2 cellular contexts compared by ENCODE assay signal in genomic region chr7:134197342-134197741, GRCh38.
TF ChIP-seq lines count a peak whose summit lies in the region.

No MANE protein-coding gene starts in this region.

TF ChIP-seq in SK-N-SH, 30 proteins besides CTCF, POLR2A, EP300 and RAD21 (continued from another document):
- TF ChIP-seq NRF1 (IDR thresholded peaks at IDR 0.05; ENCODE audit: low read depth, low read length) (no peak), GABPA (IDR thresholded peaks at IDR 0.05; ENCODE audit: low read depth) (no peak), TAF1 (IDR thresholded peaks at IDR 0.05; ENCODE audit: borderline replicate concordance, low read depth, low read length) (no peak), FOSL2 (IDR thresholded peaks at IDR 0.05; ENCODE audit: borderline replicate concordance, low read depth) (no peak), REST (IDR thresholded peaks at IDR 0.05; ENCODE audit: low read depth, low read length) (no peak), TCF12 (IDR thresholded peaks at IDR 0.05) (no peak), ZBTB33 (IDR thresholded peaks at IDR 0.05; ENCODE audit: borderline replicate concordance, low read depth) (no peak), YY1 (IDR thresholded peaks at IDR 0.05; ENCODE audit: low read depth) (no peak), CHD2 (IDR thresholded peaks at IDR 0.05; ENCODE audit: low read length, partially characterized antibody) (no peak), RCOR1 (IDR thresholded peaks at IDR 0.05; ENCODE audit: low read length) (no peak), MXI1 (IDR thresholded peaks at IDR 0.05; ENCODE audit: low read depth, low read length) (no peak), USF2 (IDR thresholded peaks at IDR 0.05; ENCODE audit: borderline replicate concordance, low read depth, low read length) (no peak), POLR2AphosphoS5 (IDR thresholded peaks at IDR 0.05; ENCODE audit: low read depth, low read length) (no peak)

TF ChIP-seq in SK-N-SH treated with all-trans-retinoic acid at 6 μM for 48 hours, 23 proteins besides CTCF, POLR2A, EP300 and RAD21 (continued from another document):
- TF ChIP-seq TSHZ2 (CRISPR knock-in tag; IDR thresholded peaks at IDR 0.05) (no peak), ZFP30 (CRISPR knock-in tag; IDR thresholded peaks at IDR 0.05) (no peak), TOX (CRISPR knock-in tag; IDR thresholded peaks at IDR 0.05; ENCODE audit: borderline replicate concordance) (no peak), ZFP3 (CRISPR knock-in tag; IDR thresholded peaks at IDR 0.05) (no peak), CSDC2 (CRISPR knock-in tag; IDR thresholded peaks at IDR 0.05) (no peak), ZNF70 (CRISPR knock-in tag; IDR thresholded peaks at IDR 0.05) (no peak), ARNTL (CRISPR knock-in tag; IDR thresholded peaks at IDR 0.05; ENCODE audit: borderline replicate concordance, low read depth) (no peak), POU6F1 (CRISPR knock-in tag; IDR thresholded peaks at IDR 0.05; ENCODE audit: borderline replicate concordance, low read depth) (no peak)
